1 cellular context compared by ENCODE assay signal in genomic region chr4:71239365-71239764, GRCh38.
TF ChIP-seq lines count a peak whose summit lies in the region.

No MANE protein-coding gene starts in this region.

TF ChIP-seq in HepG2, 621 proteins besides CTCF, POLR2A, EP300 and RAD21 (continued from another document):
- no peak for TF ChIP-seq PRDM15 (CRISPR knock-in tag; IDR thresholded peaks at IDR 0.05)
- TF ChIP-seq CREBL2 (CRISPR knock-in tag; IDR thresholded peaks at IDR 0.05; ENCODE audit: borderline replicate concordance) = no peak
